In genomic region chr5:42993516-42994284, GRCh38 we compare ENCODE assay signal across 9 cellular contexts. TPM values are rescaled to one million over a fixed set of nuclear protein-coding genes. Genes with fewer than 3 reads are reported as not detected.
DNase-seq lines count a peak whose midpoint lies in the region; ATAC-seq, FAIRE-seq and TF ChIP-seq lines count a peak whose summit lies in the region.
"Had no signal": no experiment of that assay in that cellular context is flagged by ENCODE, and none has a peak within 500 bp of the region (broad histone marks: within the 10 kb centered on the region; RNA-seq: fewer than 3 reads in every experiment).

No MANE protein-coding gene starts in this region.

- H3K18ac ChIP-seq in IMR-90 (ENCODE audit: low read depth, low read length) (peak overlapping the region; percentile 51), neuronal stem cell (ENCODE audit: low read length) (no peak overlapping the region)

- peak overlapping the region; percentile 77 for H4K91ac ChIP-seq in IMR-90 (ENCODE audit: insufficient read depth, low read depth, low read length)
- no peak overlapping the region for H4K91ac ChIP-seq in neuronal stem cell (ENCODE audit: low read depth, low read length, poor library complexity)

- no peak for TF ChIP-seq RAD21 in IMR-90 (IDR thresholded peaks at IDR 0.05; ENCODE audit: low read length)

- in situ Hi-C loops in IMR-90 (cut with MboI; ENCODE audit: low sequenced_read_pairs) (loop anchor here (5.0 to 10.0 kb wide), 2 partner anchors 41 to 79 kb away; no protein-coding TSS in a partner anchor), G401 (cut with HindIII; ENCODE audit: low sequenced_read_pairs) (no loop called here)

- H2AFZ ChIP-seq in IMR-90 (replicated peaks; ENCODE audit: low read length, poor library complexity) (peak overlapping the region; percentile 77), neuronal stem cell (ENCODE audit: low read length) (peak overlapping the region; percentile 59)

- H3K79me1 ChIP-seq in IMR-90 (ENCODE audit: low read depth in 1 of 2, low read length in 2 of 2) = peaks cover 18 to 48% of the 10 kb centered on the region in 2 experiments
- H3K79me1 ChIP-seq in neuronal stem cell (ENCODE audit: low read depth, low read length) = no peaks in the 10 kb centered on the region

- H3K4me3 ChIP-seq in IMR-90 (ENCODE audit: insufficient read depth, low read depth, low read length) = peak overlapping the region; percentile 80
- peak overlapping the region in 1 of 2 donors; percentile 33 for H3K4me3 ChIP-seq in neuronal stem cell (ENCODE audit: low read length in 2 of 2)

- WGBS in IMR-90 (ENCODE audit: extremely low coverage in 2 of 2, insufficient read length in 1 of 2), 2 experiments = 2% methylated on average over 9 of the region's 34 CpGs; no CpG with 5 or more reads in 1 of the 2 experiments
- no CpG with 5 or more reads among the region's 34 CpGs for WGBS in neuronal stem cell (ENCODE audit: extremely low coverage in 2 of 2, insufficient read length in 2 of 2, insufficient replicate concordance in 1 of 2), 2 donors

- H3K4me1 Mint-ChIP-seq in activated CD8-positive, alpha-beta T cell treated with anti-CD3 and anti-CD28 coated beads for 36 hours (ENCODE audit: low read depth) = peaks cover 28% of the 10 kb centered on the region

- H2BK15ac ChIP-seq in IMR-90 (ENCODE audit: low read depth, low read length) (peak overlapping the region; percentile 99; the same call in 2 of the 3 replicates), neuronal stem cell (ENCODE audit: low read length) (no peak overlapping the region)

- POLR2A ChIA-PET in IMR-90 (lab: Charles Lee; ENCODE audit: unreplicated experiment) = interaction anchor here (0.8 to 1.6 kb wide), 6 partner anchors 14 to 128 kb away, joined by 3 to 16 read pairs (median 5); no protein-coding TSS in a partner anchor
- POLR2A ChIA-PET in activated CD8-positive, alpha-beta T cell treated with anti-CD3 and anti-CD28 coated beads for 36 hours (lab: Charles Lee) = interaction anchor here (0.9 to 10.2 kb wide), 16 partner anchors 10 to 491 kb away, joined by 3 to 169 read pairs (median 12); partner anchors contain the start of gene ANXA2R

- TSS peak; percentile 52 for BruUV-seq in IMR-90 (replicated peaks; lab: Mats Ljungman, UMichigan)

- H2BK20ac ChIP-seq in IMR-90 (ENCODE audit: low read depth, low read length) = peak overlapping the region; percentile 70

- H3K27me3 ChIP-seq in IMR-90 (ENCODE audit: control insufficient read depth, insufficient read depth, low read length) (no peaks in the 10 kb centered on the region), neuronal stem cell (ENCODE audit: control insufficient read depth in 3 of 3, insufficient read depth in 3 of 3, low read depth in 1 of 3, low read length in 3 of 3) (peaks cover 30 to 74% (median 40%) of the 10 kb centered on the region in 3 experiments)

- H3K9me3 Mint-ChIP-seq in activated CD8-positive, alpha-beta T cell treated with anti-CD3 and anti-CD28 coated beads for 36 hours = peaks cover 3% of the 10 kb centered on the region

- peak overlapping the region; percentile 44 for H4K5ac ChIP-seq in IMR-90 (ENCODE audit: low read depth, low read length)

- H3K9me1 ChIP-seq in IMR-90 (ENCODE audit: insufficient read depth, low read length) = peaks cover 4% of the 10 kb centered on the region; the same call in 1 of the 2 replicates

- peak overlapping the region; percentile 98 for H2BK5ac ChIP-seq in IMR-90 (ENCODE audit: low read depth, low read length, poor library complexity, severe bottlenecking)
- H2BK5ac ChIP-seq in neuronal stem cell (ENCODE audit: low read length) = no peak overlapping the region

- no peaks in the 10 kb centered on the region for H3K27me3 Mint-ChIP-seq in activated CD8-positive, alpha-beta T cell treated with anti-CD3 and anti-CD28 coated beads for 36 hours

- peak overlapping the region; percentile 99 for H3K27ac Mint-ChIP-seq in activated CD8-positive, alpha-beta T cell treated with anti-CD3 and anti-CD28 coated beads for 36 hours

- H3K23ac ChIP-seq in IMR-90 (ENCODE audit: low read depth, low read length) (peak overlapping the region; percentile 98), neuronal stem cell (ENCODE audit: low read depth, low read length, poor library complexity) (no peak overlapping the region)

- peak overlapping the region; percentile 100 for H3K27ac ChIP-seq in IMR-90 (ENCODE audit: insufficient read depth, low read length)
- no peak overlapping the region for H3K27ac ChIP-seq in neuronal stem cell (replicated peaks; ENCODE audit: low read length)
- H3K27ac ChIP-seq: VCaP had no signal

- intact Hi-C loops in IMR-90 (cut with micrococcal nuclease) = loop anchor here (1.0 to 5.0 kb wide), 2 partner anchors 26 to 319 kb away; partner anchors contain the start of gene HMGCS1
- intact Hi-C loops in activated CD8-positive, alpha-beta T cell treated with anti-CD3 and anti-CD28 coated beads for 36 hours (cut with micrococcal nuclease) = loop anchor here (1.0 to 10.0 kb wide), 5 partner anchors 42 to 491 kb away; partner anchors contain the start of genes ANXA2R and TMEM267

- DNase-seq in GM12891 (ENCODE audit: insufficient read length, low spot score) (no peak), IMR-90 (peak; percentile 89), erythroblast (lab: John Stamatoyannopoulos, UW) (peak; percentile 86 to 89), neuronal stem cell (ENCODE audit: low spot score) (no peak), G401 (ENCODE audit: low spot score) (no peak), NCI-H187 (lab: John Stamatoyannopoulos, UW) (no peak)
- peak; percentile 67 for DNase-seq in activated CD8-positive, alpha-beta T cell treated with anti-CD3 and anti-CD28 coated beads for 36 hours

- H4K8ac ChIP-seq in IMR-90 (ENCODE audit: low read depth in 2 of 2, low read length in 2 of 2) = peak overlapping the region; percentile 94 to 98
- H4K8ac ChIP-seq in neuronal stem cell (ENCODE audit: low read depth, low read length) = no peak overlapping the region

- H3K36me3 Mint-ChIP-seq in activated CD8-positive, alpha-beta T cell treated with anti-CD3 and anti-CD28 coated beads for 36 hours (ENCODE audit: low read depth) = peaks cover 11% of the 10 kb centered on the region

- CTCF ChIA-PET in IMR-90 (lab: Yijun Ruan, JAX) = interaction anchor here (0.6 to 2.7 kb wide), 11 partner anchors 15 to 84 kb away, joined by 3 to 12 read pairs (median 4); no protein-coding TSS in a partner anchor
- CTCF ChIA-PET in activated CD8-positive, alpha-beta T cell treated with anti-CD3 and anti-CD28 coated beads for 36 hours (lab: Charles Lee) = interaction anchor here (1.0 to 9.6 kb wide), 19 partner anchors 10 to 145 kb away, joined by 3 to 132 read pairs (median 4); partner anchors contain the start of gene ZNF131

- H2BK12ac ChIP-seq in neuronal stem cell (ENCODE audit: low read length) = no peak overlapping the region

- peak overlapping the region; percentile 98 for H3K14ac ChIP-seq in IMR-90 (replicated peaks; ENCODE audit: low read depth, low read length)
- no peak overlapping the region for H3K14ac ChIP-seq in neuronal stem cell (ENCODE audit: low read length)

- peak; percentile 26 for FAIRE-seq in GM12891 (lab: Jason Lieb, UNC)

- H3K4ac ChIP-seq in IMR-90 (ENCODE audit: low read depth, low read length) (peak overlapping the region; percentile 82), neuronal stem cell (ENCODE audit: low read length) (no peak overlapping the region)

- H3K9me3 ChIP-seq in IMR-90 (ENCODE audit: control insufficient read depth, insufficient read depth, low read length) = no peaks in the 10 kb centered on the region
- H3K9me3 ChIP-seq in neuronal stem cell (replicated peaks in 1 of 2; ENCODE audit: control insufficient read depth in 2 of 2, insufficient read depth in 1 of 2, low read depth in 1 of 2, low read length in 2 of 2) = peaks cover 5 to 11% of the 10 kb centered on the region in 2 donors

- H3K4me3 Mint-ChIP-seq in activated CD8-positive, alpha-beta T cell treated with anti-CD3 and anti-CD28 coated beads for 36 hours = peak overlapping the region; percentile 90

- H2AK9ac ChIP-seq in IMR-90 (replicated peaks; ENCODE audit: low read depth, low read length, poor library complexity) = peak overlapping the region; percentile 13

- H2AK5ac ChIP-seq in IMR-90 (ENCODE audit: low read depth, low read length) (peak overlapping the region; percentile 66), neuronal stem cell (ENCODE audit: low read depth, low read length) (no peak overlapping the region)

- H3K56ac ChIP-seq in IMR-90 (ENCODE audit: extremely low read depth, insufficient read depth, low read length) = peak overlapping the region; percentile 100

- no peak for TF ChIP-seq CTCF in IMR-90 (conservative IDR thresholded peaks at IDR 0.05; ENCODE audit: low read depth, low read length)
- peak; percentile 36 for TF ChIP-seq CTCF in activated CD8-positive, alpha-beta T cell treated with anti-CD3 and anti-CD28 coated beads for 36 hours (IDR thresholded peaks at IDR 0.05)

- no peaks in the 10 kb centered on the region for H4K20me1 ChIP-seq in IMR-90 (ENCODE audit: insufficient read depth, low read length)

- ATAC-seq in IMR-90 (ENCODE audit: low read depth) = peak; percentile 3; the same call in 1 of the 2 replicates
- ATAC-seq in activated CD8-positive, alpha-beta T cell treated with anti-CD3 and anti-CD28 coated beads for 36 hours = peak; percentile 15
- no peak for ATAC-seq in GM21360 (IDR thresholded peaks at IDR 0.05; ENCODE audit: unreplicated experiment)

- H3K4me2 ChIP-seq in IMR-90 (ENCODE audit: low read depth, low read length) = peak overlapping the region; percentile 92
- no peak overlapping the region for H3K4me2 ChIP-seq in neuronal stem cell (ENCODE audit: insufficient read depth, low read length, poor library complexity, severe bottlenecking)

- dilution Hi-C loops in IMR-90 (cut with HindIII; ENCODE audit: low sequenced_read_pairs, unreplicated experiment) = no loop called here

- no peaks in the 10 kb centered on the region; the same call in 1 of the 2 replicates for H3K4me1 ChIP-seq in IMR-90 (ENCODE audit: control insufficient read depth, insufficient read depth, low read length)
- H3K4me1 ChIP-seq in neuronal stem cell (ENCODE audit: control insufficient read depth in 2 of 2, insufficient read depth in 1 of 2, low read depth in 1 of 2, low read length in 2 of 2) = peaks cover 3 to 4% of the 10 kb centered on the region in 2 donors

- TF ChIP-seq POLR2A in GM12891 (IDR thresholded peaks at IDR 0.05; ENCODE audit: low read depth, low read length) (no peak), IMR-90 (IDR thresholded peaks at IDR 0.05; ENCODE audit: low read depth, low read length) (peak; percentile 7), erythroblast (IDR thresholded peaks at IDR 0.05; ENCODE audit: low read length) (no peak)

- H3K9ac ChIP-seq in IMR-90 (ENCODE audit: low read depth, low read length) (peak overlapping the region; percentile 99), neuronal stem cell (ENCODE audit: low read depth, low read length, poor library complexity) (no peak overlapping the region)

- H2BK120ac ChIP-seq in IMR-90 (ENCODE audit: low read depth, low read length) (peak overlapping the region; percentile 93), neuronal stem cell (ENCODE audit: low read depth, low read length) (no peak overlapping the region)

- H3K36me3 ChIP-seq in IMR-90 (ENCODE audit: control insufficient read depth, insufficient read depth, low read length) (no peaks in the 10 kb centered on the region), neuronal stem cell (replicated peaks in 1 of 2; ENCODE audit: control insufficient read depth in 2 of 2, insufficient read depth in 2 of 2, low read length in 2 of 2) (no peaks in the 10 kb centered on the region)

RNA-seq across cellular contexts. Expression of gene ANXA2R, which starts 46.4 kb away (rescaled TPM):
- polyA plus RNA-seq in GM12891 (2012; ENCODE audit: low read depth, missing spikeins) = 2.3 TPM
- total RNA-seq in IMR-90 (2012; rRNA removed) = 1.3 and 1.4 TPM in 2 replicates
- polyA plus RNA-seq in IMR-90 (2012; rRNA removed) = 2.5 and 3.6 TPM in 2 replicates
- 3.5 and 4.5 TPM in 2 replicates for polyA plus RNA-seq in IMR-90 (2012; cell fraction: cytosol; rRNA removed)
- polyA plus RNA-seq in IMR-90 (2012; cell fraction: nucleus; rRNA removed; ENCODE audit: low replicate concordance) = 3.9 and 4.1 TPM in 2 replicates
- 10 to 100 TPM in 1 of 2 experiments, 1 to 10 TPM in 1; 8.0 to 10.4 TPM for total RNA-seq in activated CD8-positive, alpha-beta T cell treated with anti-CD3 and anti-CD28 coated beads for 36 hours
- 0.07 TPM for polyA plus RNA-seq in neuronal stem cell (2013, experiment 1 of 2)
- 0.07 TPM for polyA plus RNA-seq in neuronal stem cell (2013, experiment 2 of 2)
- 0.49 and 1.3 TPM in 2 replicates for total RNA-seq in G401 (2014; rRNA removed; shearing (Covaris generic))

Comparison
In these comparisons a context has a peak if more than half of its experiments do, and no peak if none do; other contexts are left out.
1. DNase-seq: peak in IMR-90 (single experiment), activated CD8-positive, alpha-beta T cell treated with anti-CD3 and anti-CD28 coated beads for 36 hours (single experiment) and erythroblast (2 of 2); none in GM12891 (single experiment), neuronal stem cell (single experiment), G401 (single experiment) and NCI-H187 (0 of 2).